In the genomic region with DNA sequence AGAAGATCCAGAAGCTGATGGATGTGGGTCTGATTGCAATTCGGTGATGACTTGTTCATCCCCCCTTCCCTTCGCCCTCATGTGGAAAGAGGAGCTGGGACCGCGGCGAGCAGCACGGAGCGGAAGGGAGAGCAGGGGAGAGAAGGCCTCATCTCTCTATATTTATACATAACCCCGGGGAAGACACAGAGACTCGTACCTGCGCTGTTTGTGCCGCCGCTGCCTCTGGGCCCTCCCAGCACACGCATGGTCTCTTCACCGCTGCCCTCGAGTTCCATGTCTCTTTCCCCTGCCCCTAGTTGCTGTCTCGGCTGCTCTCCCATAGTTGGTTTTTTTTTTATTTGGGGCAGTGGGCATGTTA, we compare ENCODE assay signal across 9 cellular contexts. TPM values are rescaled to one million over a fixed set of nuclear protein-coding genes. Genes with fewer than 3 reads are reported as not detected.
DNase-seq lines count a peak whose midpoint lies in the region; ATAC-seq and TF ChIP-seq lines count a peak whose summit lies in the region.
"Had no signal": no experiment of that assay in that cellular context is flagged by ENCODE, and none has a peak within 500 bp of the region (broad histone marks: within the 10 kb centered on the region; RNA-seq: fewer than 3 reads in every experiment).

No MANE protein-coding gene starts in this region.

- H3K4me1 ChIP-seq in CD4-positive, CD25-positive, alpha-beta regulatory T cell (ENCODE audit: control insufficient read depth, insufficient read depth, low read length, poor library complexity, severe bottlenecking): peaks cover 40% of the 10 kb centered on the region

- H3K9me3 ChIP-seq in CD4-positive, CD25-positive, alpha-beta regulatory T cell (ENCODE audit: control insufficient read depth in 2 of 2, low read length in 2 of 2): no peaks in the 10 kb centered on the region
- H3K9me3 ChIP-seq: heart left ventricle, suprapubic skin had no signal

- no peak overlapping the region for H3K4me3 ChIP-seq in CD4-positive, CD25-positive, alpha-beta regulatory T cell (ENCODE audit: low read depth, low read length)
- no peak overlapping the region for H3K4me3 ChIP-seq in H7 (ENCODE audit: insufficient read depth, low read depth, low read length)
- H3K4me3 ChIP-seq in foreskin fibroblast (ENCODE audit: low read depth in 1 of 2, low read length in 2 of 2): no peak overlapping the region
- H3K4me3 ChIP-seq: heart left ventricle, suprapubic skin had no signal

- H3K27me3 ChIP-seq in CD4-positive, CD25-positive, alpha-beta regulatory T cell (ENCODE audit: control insufficient read depth, insufficient read depth, low read length): no peaks in the 10 kb centered on the region
- H3K27me3 ChIP-seq in H7 (ENCODE audit: control insufficient read depth, insufficient read depth, low read length): no peaks in the 10 kb centered on the region
- H3K27me3 ChIP-seq: heart left ventricle, suprapubic skin had no signal

- H3K27ac Mint-ChIP-seq in CD4-positive, CD25-positive, alpha-beta regulatory T cell: peak overlapping the region in 2 of 3 donors; percentile 83 to 89
- H3K27ac Mint-ChIP-seq in activated naive CD8-positive, alpha-beta T cell treated with anti-CD3 and anti-CD28 coated beads, Interleukin-2, amount 50 U/mL, for 24 hours: peak overlapping the region; percentile 96
- H3K27ac Mint-ChIP-seq in nephron: peak overlapping the region; percentile 83 to 87 (median 84)

- TF ChIP-seq CTCF in nephron (IDR thresholded peaks at IDR 0.05; ENCODE audit: unreplicated experiment in 3 of 3) (no peak), foreskin fibroblast (IDR thresholded peaks at IDR 0.05; ENCODE audit: low read depth, low read length) (no peak)

- ATAC-seq in CD4-positive, CD25-positive, alpha-beta regulatory T cell (ENCODE audit: low read depth in 2 of 2): no peak
- no peak for ATAC-seq in activated naive CD8-positive, alpha-beta T cell treated with anti-CD3 and anti-CD28 coated beads, Interleukin-2, amount 50 U/mL, for 24 hours
- ATAC-seq in GM18867 (IDR thresholded peaks at IDR 0.05; ENCODE audit: unreplicated experiment): no peak

- DNase-seq in CD4-positive, CD25-positive, alpha-beta regulatory T cell: no peak
- DNase-seq in H7: peak; percentile 50
- DNase-seq in activated naive CD8-positive, alpha-beta T cell treated with anti-CD3 and anti-CD28 coated beads, Interleukin-2, amount 50 U/mL, for 24 hours: no peak
- no peak for DNase-seq in cortex of kidney (lab: John Stamatoyannopoulos, UW)
- no peak for DNase-seq in foreskin fibroblast

- peaks cover 6 to 47% (median 21%) of the 10 kb centered on the region in 4 donors for H3K4me1 Mint-ChIP-seq in CD4-positive, CD25-positive, alpha-beta regulatory T cell
- peaks cover 42% of the 10 kb centered on the region for H3K4me1 Mint-ChIP-seq in activated naive CD8-positive, alpha-beta T cell treated with anti-CD3 and anti-CD28 coated beads, Interleukin-2, amount 50 U/mL, for 24 hours
- H3K4me1 Mint-ChIP-seq in nephron: peaks cover 24% of the 10 kb centered on the region

- H3K27ac ChIP-seq in CD4-positive, CD25-positive, alpha-beta regulatory T cell (ENCODE audit: insufficient read depth, low read length, poor library complexity, severe bottlenecking): peak overlapping the region; percentile 18
- H3K27ac ChIP-seq: suprapubic skin had no signal

- H3K27me3 Mint-ChIP-seq in CD4-positive, CD25-positive, alpha-beta regulatory T cell: no peaks in the 10 kb centered on the region
- H3K27me3 Mint-ChIP-seq in activated naive CD8-positive, alpha-beta T cell treated with anti-CD3 and anti-CD28 coated beads, Interleukin-2, amount 50 U/mL, for 24 hours: no peaks in the 10 kb centered on the region
- no peaks in the 10 kb centered on the region for H3K27me3 Mint-ChIP-seq in nephron (ENCODE audit: low read depth)

- H3K36me3 ChIP-seq in CD4-positive, CD25-positive, alpha-beta regulatory T cell (ENCODE audit: control insufficient read depth, insufficient read depth, low read length): peaks cover 48% of the 10 kb centered on the region
- peaks cover 38% of the 10 kb centered on the region for H3K36me3 ChIP-seq in H7 (replicated peaks; ENCODE audit: control insufficient read depth, insufficient read depth, low read length)

- H3K4me3 Mint-ChIP-seq in CD4-positive, CD25-positive, alpha-beta regulatory T cell: no peak overlapping the region
- H3K4me3 Mint-ChIP-seq in activated naive CD8-positive, alpha-beta T cell treated with anti-CD3 and anti-CD28 coated beads, Interleukin-2, amount 50 U/mL, for 24 hours: no peak overlapping the region
- H3K4me3 Mint-ChIP-seq in nephron: no peak overlapping the region

- H3K9me3 Mint-ChIP-seq in CD4-positive, CD25-positive, alpha-beta regulatory T cell: no peaks in the 10 kb centered on the region
- no peaks in the 10 kb centered on the region for H3K9me3 Mint-ChIP-seq in activated naive CD8-positive, alpha-beta T cell treated with anti-CD3 and anti-CD28 coated beads, Interleukin-2, amount 50 U/mL, for 24 hours
- no peaks in the 10 kb centered on the region for H3K9me3 Mint-ChIP-seq in nephron

- peaks cover 31% of the 10 kb centered on the region for H3K36me3 Mint-ChIP-seq in CD4-positive, CD25-positive, alpha-beta regulatory T cell
- peaks cover 77% of the 10 kb centered on the region for H3K36me3 Mint-ChIP-seq in activated naive CD8-positive, alpha-beta T cell treated with anti-CD3 and anti-CD28 coated beads, Interleukin-2, amount 50 U/mL, for 24 hours (ENCODE audit: low read depth)
- peaks cover 45% of the 10 kb centered on the region for H3K36me3 Mint-ChIP-seq in nephron (ENCODE audit: low read depth)

RNA-seq across cellular contexts. Expression of gene FERMT3, which starts 2.5 kb away (rescaled TPM):
- total RNA-seq in CD4-positive, CD25-positive, alpha-beta regulatory T cell: 156 TPM
- polyA plus RNA-seq in CD4-positive, CD25-positive, alpha-beta regulatory T cell: 100 to 1,000 TPM; 151 to 183 (median 175) TPM
- total RNA-seq in H7 (2014; rRNA removed; shearing (Covaris generic)): 0.15 and 0.80 TPM in 2 replicates

RNA-seq across cellular contexts. Expression of gene STIP1, which starts 18.1 kb away (rescaled TPM):
- 57.8 TPM for total RNA-seq in CD4-positive, CD25-positive, alpha-beta regulatory T cell
- 10 to 100 TPM; 62.8 to 72.3 (median 64.8) TPM for polyA plus RNA-seq in CD4-positive, CD25-positive, alpha-beta regulatory T cell
- 263 and 278 TPM in 2 replicates for total RNA-seq in H7 (2014; rRNA removed; shearing (Covaris generic))

RNA-seq across cellular contexts. Expression of gene TRPT1, which starts 21.9 kb away (rescaled TPM):
- 14.6 TPM for total RNA-seq in CD4-positive, CD25-positive, alpha-beta regulatory T cell
- 10 to 100 TPM; 33.2 to 37.0 (median 35.3) TPM for polyA plus RNA-seq in CD4-positive, CD25-positive, alpha-beta regulatory T cell
- total RNA-seq in H7 (2014; rRNA removed; shearing (Covaris generic)): 75.6 and 76.0 TPM in 2 replicates

RNA-seq across cellular contexts. Expression of gene NUDT22, which starts 22.0 kb away (rescaled TPM):
- 43.1 TPM for total RNA-seq in CD4-positive, CD25-positive, alpha-beta regulatory T cell
- 10 to 100 TPM; 35.8 to 46.9 (median 40.7) TPM for polyA plus RNA-seq in CD4-positive, CD25-positive, alpha-beta regulatory T cell
- 73.3 and 75.9 TPM in 2 replicates for total RNA-seq in H7 (2014; rRNA removed; shearing (Covaris generic))

RNA-seq across cellular contexts. Expression of gene DNAJC4, which starts 26.3 kb away (rescaled TPM):
- 41.9 TPM for total RNA-seq in CD4-positive, CD25-positive, alpha-beta regulatory T cell
- 10 to 100 TPM; 18.1 to 22.8 (median 20.4) TPM for polyA plus RNA-seq in CD4-positive, CD25-positive, alpha-beta regulatory T cell
- 12.0 and 18.0 TPM in 2 replicates for total RNA-seq in H7 (2014; rRNA removed; shearing (Covaris generic))

Comparison
In these comparisons a context has a peak if more than half of its experiments do, and no peak if none do; other contexts are left out.
1. RNA of gene FERMT3, which starts 2.5 kb away (total RNA-seq): 156 TPM in CD4-positive, CD25-positive, alpha-beta regulatory T cell (single experiment); 0.15 to 0.80 TPM in H7; every median in the first group is over 10 times any median in the second.
2. Peak in every context shown above with its lines, with median percentiles within 50 percentile points of each other: H3K27ac Mint-ChIP-seq.